In genomic region chr9:129436751-129437625, GRCh38 we compare ENCODE assay signal across 8 cellular contexts.
DNase-seq lines count a peak whose midpoint lies in the region; ATAC-seq, FAIRE-seq and TF ChIP-seq lines count a peak whose summit lies in the region.

No MANE protein-coding gene starts in this region.

- no peak for TF ChIP-seq CTCF in pancreas (IDR thresholded peaks at IDR 0.05)

- ATAC-seq in left cardiac atrium (peak; percentile 86 to 93), pancreas (peak; percentile 86 to 89 (median 88)), HG03280 (IDR thresholded peaks at IDR 0.05; ENCODE audit: unreplicated experiment) (no peak), GM19324 (IDR thresholded peaks at IDR 0.05; ENCODE audit: low FRiP score, unreplicated experiment) (no peak)

- H3K4me1 ChIP-seq in adipocyte (ENCODE audit: control insufficient read depth, insufficient read depth, low read length) (peaks cover 11% of the 10 kb centered on the region), pancreas (peaks cover 0 to 8% (median 7%) of the 10 kb centered on the region in 3 donors)

- no peaks in the 10 kb centered on the region for H3K36me3 ChIP-seq in adipocyte (ENCODE audit: control insufficient read depth, insufficient read depth, low read length, severe bottlenecking)
- no peaks in the 10 kb centered on the region for H3K36me3 ChIP-seq in pancreas

- H3K27ac ChIP-seq in pancreas, result peak overlapping the region; percentile 31 to 57 (median 54)

- no peak for FAIRE-seq in pancreas (lab: Jason Lieb, UNC)

- H3K4me3 ChIP-seq in adipocyte (ENCODE audit: low read length) (peak overlapping the region; percentile 79), pancreas (peak overlapping the region; percentile 20 to 57 (median 37))

- peak overlapping the region; percentile 82 for H3K9ac ChIP-seq in adipocyte (ENCODE audit: low read length)

- H3K27me3 ChIP-seq in adipocyte (replicated peaks; ENCODE audit: control insufficient read depth, insufficient read depth, low read length) (peaks cover 10% of the 10 kb centered on the region), pancreas (no peaks in the 10 kb centered on the region)

- H3K9me3 ChIP-seq in adipocyte (ENCODE audit: control insufficient read depth, low read length), result peaks cover 6% of the 10 kb centered on the region
- H3K9me3 ChIP-seq in pancreas, result no peaks in the 10 kb centered on the region

- DNase-seq in ELF-1 (ENCODE audit: low read depth, low spot score) (peak; percentile 65), NCI-H69 (lab: John Stamatoyannopoulos, UW) (peak; percentile 79), adipocyte (ENCODE audit: low read depth) (peak; percentile 89), left cardiac atrium (peak; percentile 80), pancreas (peak; percentile 71 to 89 (median 79)), 8988T (no peak)

- intact Hi-C loops in left cardiac atrium (cut with DNase I) (no loop called here), pancreas (cut with DNase I) (no loop called here)

- 2% methylated on average over 78 of the region's 78 CpGs for WGBS in pancreas, 2 donors

Comparison
In these comparisons a context has a peak if more than half of its experiments do, and no peak if none do; other contexts are left out.
1. ATAC-seq: peak in left cardiac atrium (2 of 2) and pancreas (4 of 4); none in HG03280 (single experiment) and GM19324 (single experiment).